In the genomic region with DNA sequence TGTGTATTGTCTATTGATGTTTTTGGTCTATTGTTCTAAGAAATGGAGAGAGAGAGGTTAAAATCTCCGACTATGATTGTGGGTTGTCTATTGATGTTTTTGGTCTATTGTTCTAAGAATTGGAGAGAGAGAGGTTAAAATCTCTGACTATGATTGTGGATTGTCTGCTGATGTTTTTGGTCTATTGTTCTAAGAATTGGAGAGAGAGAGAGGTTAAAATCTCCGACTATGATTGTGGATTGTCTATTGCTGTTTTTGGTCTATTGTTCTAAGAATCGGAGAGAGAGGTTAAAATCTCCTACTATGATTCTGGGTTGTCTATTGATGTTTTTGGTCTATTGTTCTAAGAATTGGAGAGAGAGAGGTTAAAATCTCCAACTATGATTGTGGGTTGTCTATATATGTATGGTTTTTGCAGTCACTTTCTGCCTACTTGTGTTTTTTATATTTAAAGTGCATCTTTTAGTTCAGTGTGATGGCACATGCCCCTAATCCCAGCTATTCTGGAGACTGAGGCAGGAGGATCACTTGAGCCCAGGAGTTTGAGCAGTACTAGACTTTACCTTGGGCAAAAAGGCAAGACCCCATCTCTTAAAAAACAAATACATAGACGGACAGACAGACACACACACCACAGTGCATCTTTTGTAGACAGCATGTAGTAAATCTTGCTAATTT, we compare ENCODE assay signal across 22 cellular contexts. TPM values are rescaled to one million over a fixed set of nuclear protein-coding genes. Genes with fewer than 3 reads are reported as not detected.
DNase-seq lines count a peak whose midpoint lies in the region; ATAC-seq and TF ChIP-seq lines count a peak whose summit lies in the region.
"Had no signal": no experiment of that assay in that cellular context is flagged by ENCODE, and none has a peak within 500 bp of the region (broad histone marks: within the 10 kb centered on the region; RNA-seq: fewer than 3 reads in every experiment).

No MANE protein-coding gene starts in this region.

- H3K9me3 Mint-ChIP-seq in activated T-cell treated with anti-CD3 and anti-CD28 coated beads, Interleukin-2, amount 50 U/mL, for 4 hours: peaks cover 19% of the 10 kb centered on the region
- peaks cover 21% of the 10 kb centered on the region for H3K9me3 Mint-ChIP-seq in T-helper 2 cell treated with Interferon-gamma antibody and Interleukin-4, amounts not matched to agents 5 μg/mL and 100 μg/mL, for 36 hours
- H3K9me3 Mint-ChIP-seq in central memory CD8-positive, alpha-beta T cell: peaks cover 5% of the 10 kb centered on the region
- peaks cover 17% of the 10 kb centered on the region for H3K9me3 Mint-ChIP-seq in stimulated activated effector memory CD8-positive, alpha-beta T cell treated with anti-CD3 and anti-CD28 coated beads, Interleukin-12 subunit alpha, Interleukin-12 subunit beta, amount 100 ng/mL, for 72 hours
- peaks cover 8% of the 10 kb centered on the region for H3K9me3 Mint-ChIP-seq in osteocyte (ENCODE audit: unreplicated experiment)

- H3K4me1 Mint-ChIP-seq in activated T-cell treated with anti-CD3 and anti-CD28 coated beads, Interleukin-2, amount 50 U/mL, for 4 hours (ENCODE audit: low read depth): peaks cover 49% of the 10 kb centered on the region
- peaks cover 21% of the 10 kb centered on the region for H3K4me1 Mint-ChIP-seq in T-helper 2 cell treated with Interferon-gamma antibody and Interleukin-4, amounts not matched to agents 5 μg/mL and 100 μg/mL, for 36 hours (ENCODE audit: low read depth)
- H3K4me1 Mint-ChIP-seq in central memory CD8-positive, alpha-beta T cell: peaks cover 22% of the 10 kb centered on the region
- H3K4me1 Mint-ChIP-seq in stimulated activated effector memory CD8-positive, alpha-beta T cell treated with anti-CD3 and anti-CD28 coated beads, Interleukin-12 subunit alpha, Interleukin-12 subunit beta, amount 100 ng/mL, for 72 hours: peaks cover 38% of the 10 kb centered on the region
- no peaks in the 10 kb centered on the region for H3K4me1 Mint-ChIP-seq in osteocyte (ENCODE audit: unreplicated experiment)
- H3K4me1 Mint-ChIP-seq: brain, GM23338 had no signal

- H3K27me3 Mint-ChIP-seq in activated T-cell treated with anti-CD3 and anti-CD28 coated beads, Interleukin-2, amount 50 U/mL, for 4 hours (ENCODE audit: low read depth): no peaks in the 10 kb centered on the region
- peaks cover 14% of the 10 kb centered on the region for H3K27me3 Mint-ChIP-seq in T-helper 2 cell treated with Interferon-gamma antibody and Interleukin-4, amounts not matched to agents 5 μg/mL and 100 μg/mL, for 36 hours (ENCODE audit: low read depth)
- peaks cover 7% of the 10 kb centered on the region for H3K27me3 Mint-ChIP-seq in central memory CD8-positive, alpha-beta T cell
- no peaks in the 10 kb centered on the region for H3K27me3 Mint-ChIP-seq in osteocyte (ENCODE audit: unreplicated experiment)
- H3K27me3 Mint-ChIP-seq: brain had no signal

- H3K4me3 Mint-ChIP-seq in activated T-cell treated with anti-CD3 and anti-CD28 coated beads, Interleukin-2, amount 50 U/mL, for 4 hours: peak overlapping the region; percentile 8
- no peak overlapping the region for H3K4me3 Mint-ChIP-seq in T-helper 2 cell treated with Interferon-gamma antibody and Interleukin-4, amounts not matched to agents 5 μg/mL and 100 μg/mL, for 36 hours
- peak overlapping the region; percentile 1 for H3K4me3 Mint-ChIP-seq in central memory CD8-positive, alpha-beta T cell
- H3K4me3 Mint-ChIP-seq in stimulated activated effector memory CD8-positive, alpha-beta T cell treated with anti-CD3 and anti-CD28 coated beads, Interleukin-12 subunit alpha, Interleukin-12 subunit beta, amount 100 ng/mL, for 72 hours: peak overlapping the region; percentile 1
- no peak overlapping the region for H3K4me3 Mint-ChIP-seq in osteocyte (ENCODE audit: unreplicated experiment)
- H3K4me3 Mint-ChIP-seq: dendritic cell treated with granulocyte-macrophage colony-stimulating factor and Interleukin-4, amounts not matched to agents 40 ng/mL and 50 ng/mL, for 4 days; GM23338 had no signal

- DNase-seq in activated T-cell treated with anti-CD3 and anti-CD28 coated beads, Interleukin-2, amount 50 U/mL, for 4 hours: no peak
- DNase-seq in activated T-cell treated with anti-CD3 and anti-CD28 coated beads for 4 hours (no peak), AML-193 (lab: John Stamatoyannopoulos, UW) (no peak), osteocyte (ENCODE audit: extremely low spot score, unreplicated experiment) (no peak)
- DNase-seq in T-helper 2 cell treated with Interferon-gamma antibody and Interleukin-4, amounts not matched to agents 5 μg/mL and 100 μg/mL, for 36 hours (ENCODE audit: low spot score): no peak
- no peak for DNase-seq in central memory CD8-positive, alpha-beta T cell (ENCODE audit: low spot score in 2 of 2)
- DNase-seq in stimulated activated effector memory CD8-positive, alpha-beta T cell treated with anti-CD3 and anti-CD28 coated beads, Interleukin-12 subunit alpha, Interleukin-12 subunit beta, amount 100 ng/mL, for 72 hours (ENCODE audit: low spot score in 2 of 2): no peak
- DNase-seq: activated gamma-delta T cell treated with Interleukin-2 at 50 U/mL for 16 hours; C1 segment of cervical spinal cord; foreskin fibroblast; GF-D8; left colon; NCI-H1048; NCI-H2081 treated with DMSO at 0.1 percent for 48 hours; NCI-H524; stimulated activated CD4-positive, alpha-beta T cell treated with anti-CD3 and anti-CD28 coated beads, Interleukin-4, amount 100 ng/mL, for 1 hour had no signal

- TF ChIP-seq CTCF in osteocyte (IDR thresholded peaks at IDR 0.05): no peak

- peak overlapping the region; percentile 76 for H3K27ac Mint-ChIP-seq in T-helper 2 cell treated with Interferon-gamma antibody and Interleukin-4, amounts not matched to agents 5 μg/mL and 100 μg/mL, for 36 hours
- H3K27ac Mint-ChIP-seq in central memory CD8-positive, alpha-beta T cell (ENCODE audit: low read depth): peak overlapping the region; percentile 56
- peak overlapping the region; percentile 86 for H3K27ac Mint-ChIP-seq in stimulated activated effector memory CD8-positive, alpha-beta T cell treated with anti-CD3 and anti-CD28 coated beads, Interleukin-12 subunit alpha, Interleukin-12 subunit beta, amount 100 ng/mL, for 72 hours
- no peak overlapping the region for H3K27ac Mint-ChIP-seq in osteocyte (ENCODE audit: unreplicated experiment)
- H3K27ac Mint-ChIP-seq: dendritic cell treated with granulocyte-macrophage colony-stimulating factor and Interleukin-4, amounts not matched to agents 40 ng/mL and 50 ng/mL, for 4 days; GM23338 had no signal

- ATAC-seq in activated T-cell treated with anti-CD3 and anti-CD28 coated beads, Interleukin-2, amount 50 U/mL, for 4 hours: peak in 1 of 2 donors; percentile 33
- ATAC-seq in central memory CD8-positive, alpha-beta T cell (replicated peaks; ENCODE audit: extremely low read depth, poor library complexity, severe bottlenecking): no peak
- ATAC-seq in stimulated activated effector memory CD8-positive, alpha-beta T cell treated with anti-CD3 and anti-CD28 coated beads, Interleukin-12 subunit alpha, Interleukin-12 subunit beta, amount 100 ng/mL, for 72 hours: peak; percentile 49
- no peak for ATAC-seq in HG03354 (IDR thresholded peaks at IDR 0.05; ENCODE audit: poor library complexity, severe bottlenecking, unreplicated experiment)
- ATAC-seq: GM23338, left colon had no signal

- H3K36me3 Mint-ChIP-seq in activated T-cell treated with anti-CD3 and anti-CD28 coated beads, Interleukin-2, amount 50 U/mL, for 4 hours (ENCODE audit: insufficient read depth): peaks cover 10% of the 10 kb centered on the region
- H3K36me3 Mint-ChIP-seq in T-helper 2 cell treated with Interferon-gamma antibody and Interleukin-4, amounts not matched to agents 5 μg/mL and 100 μg/mL, for 36 hours (ENCODE audit: low read depth): peaks cover 16% of the 10 kb centered on the region
- H3K36me3 Mint-ChIP-seq in central memory CD8-positive, alpha-beta T cell (ENCODE audit: insufficient read depth): peaks cover 4% of the 10 kb centered on the region
- peaks cover 25% of the 10 kb centered on the region for H3K36me3 Mint-ChIP-seq in stimulated activated effector memory CD8-positive, alpha-beta T cell treated with anti-CD3 and anti-CD28 coated beads, Interleukin-12 subunit alpha, Interleukin-12 subunit beta, amount 100 ng/mL, for 72 hours
- peaks cover 3% of the 10 kb centered on the region for H3K36me3 Mint-ChIP-seq in osteocyte (ENCODE audit: unreplicated experiment)

RNA-seq across cellular contexts. Expression of a gene that starts 16.2 kb away (rescaled TPM):
- 10 to 100 TPM; 22.3 to 27.6 (median 26.8) TPM for total RNA-seq in activated T-cell treated with anti-CD3 and anti-CD28 coated beads, Interleukin-2, amount 50 U/mL, for 4 hours
- 16.9 and 17.9 TPM in 2 replicates for total RNA-seq in osteocyte

RNA-seq across cellular contexts. Expression of a gene that starts 25.5 kb away (rescaled TPM):
- under 1 TPM in 1 of 3 donors, not detected in 2; 0.16 TPM for total RNA-seq in activated T-cell treated with anti-CD3 and anti-CD28 coated beads, Interleukin-2, amount 50 U/mL, for 4 hours
- not detected in 2 replicates for total RNA-seq in osteocyte
- total RNA-seq: GM23338, HT1080, mesenteric fat pad had no signal

Comparison
In these comparisons a context has a peak if more than half of its experiments do, and no peak if none do; other contexts are left out.
1. H3K4me3 Mint-ChIP-seq: peak in activated T-cell treated with anti-CD3 and anti-CD28 coated beads, Interleukin-2, amount 50 U/mL, for 4 hours (single experiment), central memory CD8-positive, alpha-beta T cell (single experiment) and stimulated activated effector memory CD8-positive, alpha-beta T cell treated with anti-CD3 and anti-CD28 coated beads, Interleukin-12 subunit alpha, Interleukin-12 subunit beta, amount 100 ng/mL, for 72 hours (single experiment); none in T-helper 2 cell treated with Interferon-gamma antibody and Interleukin-4, amounts not matched to agents 5 μg/mL and 100 μg/mL, for 36 hours (single experiment) and osteocyte (single experiment).